Comparison of ENCODE assay signal across 1 cellular context in the genomic region with DNA sequence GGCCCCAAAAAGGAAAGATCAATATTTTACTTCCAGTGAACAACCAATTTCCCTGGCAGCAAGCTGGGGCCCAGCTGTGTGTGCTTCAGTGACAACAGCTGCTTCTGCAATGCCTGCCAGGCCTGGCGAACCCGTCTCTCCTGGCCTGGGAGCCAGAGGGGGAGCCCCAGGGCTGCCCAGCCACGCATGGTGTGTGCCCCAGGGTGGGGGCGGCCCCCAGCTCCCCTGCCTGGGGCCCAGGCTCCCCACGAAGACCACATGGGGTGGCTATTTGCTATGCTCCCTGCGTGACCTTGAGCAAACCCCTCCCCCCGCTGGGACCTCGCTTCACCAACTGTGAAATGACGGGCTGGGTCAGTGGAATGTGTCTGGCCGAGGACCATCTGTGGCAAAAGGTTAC.
TF ChIP-seq lines count a peak whose summit lies in the region.

No MANE protein-coding gene starts in this region.

TF ChIP-seq in HepG2, 621 proteins besides CTCF, POLR2A, EP300 and RAD21 (continued from another document and continues in another):
- TF ChIP-seq, protein P1, sequence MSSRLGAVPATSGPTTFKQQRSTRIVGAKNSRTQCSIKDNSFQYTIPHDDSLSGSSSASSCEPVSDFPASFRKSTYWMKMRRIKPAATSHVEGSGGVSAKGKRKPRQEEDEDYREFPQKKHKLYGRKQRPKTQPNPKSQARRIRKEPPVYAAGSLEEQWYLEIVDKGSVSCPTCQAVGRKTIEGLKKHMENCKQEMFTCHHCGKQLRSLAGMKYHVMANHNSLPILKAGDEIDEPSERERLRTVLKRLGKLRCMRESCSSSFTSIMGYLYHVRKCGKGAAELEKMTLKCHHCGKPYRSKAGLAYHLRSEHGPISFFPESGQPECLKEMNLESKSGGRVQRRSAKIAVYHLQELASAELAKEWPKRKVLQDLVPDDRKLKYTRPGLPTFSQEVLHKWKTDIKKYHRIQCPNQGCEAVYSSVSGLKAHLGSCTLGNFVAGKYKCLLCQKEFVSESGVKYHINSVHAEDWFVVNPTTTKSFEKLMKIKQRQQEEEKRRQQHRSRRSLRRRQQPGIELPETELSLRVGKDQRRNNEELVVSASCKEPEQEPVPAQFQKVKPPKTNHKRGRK (CRISPR knock-in tag; IDR thresholded peaks at IDR 0.05): no peak
- TF ChIP-seq, protein P2, sequence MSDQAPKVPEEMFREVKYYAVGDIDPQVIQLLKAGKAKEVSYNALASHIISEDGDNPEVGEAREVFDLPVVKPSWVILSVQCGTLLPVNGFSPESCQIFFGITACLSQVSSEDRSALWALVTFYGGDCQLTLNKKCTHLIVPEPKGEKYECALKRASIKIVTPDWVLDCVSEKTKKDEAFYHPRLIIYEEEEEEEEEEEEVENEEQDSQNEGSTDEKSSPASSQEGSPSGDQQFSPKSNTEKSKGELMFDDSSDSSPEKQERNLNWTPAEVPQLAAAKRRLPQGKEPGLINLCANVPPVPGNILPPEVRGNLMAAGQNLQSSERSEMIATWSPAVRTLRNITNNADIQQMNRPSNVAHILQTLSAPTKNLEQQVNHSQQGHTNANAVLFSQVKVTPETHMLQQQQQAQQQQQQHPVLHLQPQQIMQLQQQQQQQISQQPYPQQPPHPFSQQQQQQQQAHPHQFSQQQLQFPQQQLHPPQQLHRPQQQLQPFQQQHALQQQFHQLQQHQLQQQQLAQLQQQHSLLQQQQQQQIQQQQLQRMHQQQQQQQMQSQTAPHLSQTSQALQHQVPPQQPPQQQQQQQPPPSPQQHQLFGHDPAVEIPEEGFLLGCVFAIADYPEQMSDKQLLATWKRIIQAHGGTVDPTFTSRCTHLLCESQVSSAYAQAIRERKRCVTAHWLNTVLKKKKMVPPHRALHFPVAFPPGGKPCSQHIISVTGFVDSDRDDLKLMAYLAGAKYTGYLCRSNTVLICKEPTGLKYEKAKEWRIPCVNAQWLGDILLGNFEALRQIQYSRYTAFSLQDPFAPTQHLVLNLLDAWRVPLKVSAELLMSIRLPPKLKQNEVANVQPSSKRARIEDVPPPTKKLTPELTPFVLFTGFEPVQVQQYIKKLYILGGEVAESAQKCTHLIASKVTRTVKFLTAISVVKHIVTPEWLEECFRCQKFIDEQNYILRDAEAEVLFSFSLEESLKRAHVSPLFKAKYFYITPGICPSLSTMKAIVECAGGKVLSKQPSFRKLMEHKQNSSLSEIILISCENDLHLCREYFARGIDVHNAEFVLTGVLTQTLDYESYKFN (CRISPR knock-in tag; conservative IDR thresholded peaks at IDR 0.05): peak; percentile 30
- TF ChIP-seq CENPT (CRISPR knock-in tag; IDR thresholded peaks at IDR 0.05; ENCODE audit: low read depth): no peak
- TF ChIP-seq, protein P3, sequence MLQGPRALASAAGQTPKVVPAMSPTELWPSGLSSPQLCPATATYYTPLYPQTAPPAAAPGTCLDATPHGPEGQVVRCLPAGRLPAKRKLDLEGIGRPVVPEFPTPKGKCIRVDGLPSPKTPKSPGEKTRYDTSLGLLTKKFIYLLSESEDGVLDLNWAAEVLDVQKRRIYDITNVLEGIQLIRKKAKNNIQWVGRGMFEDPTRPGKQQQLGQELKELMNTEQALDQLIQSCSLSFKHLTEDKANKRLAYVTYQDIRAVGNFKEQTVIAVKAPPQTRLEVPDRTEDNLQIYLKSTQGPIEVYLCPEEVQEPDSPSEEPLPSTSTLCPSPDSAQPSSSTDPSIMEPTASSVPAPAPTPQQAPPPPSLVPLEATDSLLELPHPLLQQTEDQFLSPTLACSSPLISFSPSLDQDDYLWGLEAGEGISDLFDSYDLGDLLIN (CRISPR knock-in tag; IDR thresholded peaks at IDR 0.05; ENCODE audit: borderline replicate concordance): no peak
- TF ChIP-seq ZNF274 (CRISPR knock-in tag; IDR thresholded peaks at IDR 0.05): no peak
- TF ChIP-seq, protein P4, sequence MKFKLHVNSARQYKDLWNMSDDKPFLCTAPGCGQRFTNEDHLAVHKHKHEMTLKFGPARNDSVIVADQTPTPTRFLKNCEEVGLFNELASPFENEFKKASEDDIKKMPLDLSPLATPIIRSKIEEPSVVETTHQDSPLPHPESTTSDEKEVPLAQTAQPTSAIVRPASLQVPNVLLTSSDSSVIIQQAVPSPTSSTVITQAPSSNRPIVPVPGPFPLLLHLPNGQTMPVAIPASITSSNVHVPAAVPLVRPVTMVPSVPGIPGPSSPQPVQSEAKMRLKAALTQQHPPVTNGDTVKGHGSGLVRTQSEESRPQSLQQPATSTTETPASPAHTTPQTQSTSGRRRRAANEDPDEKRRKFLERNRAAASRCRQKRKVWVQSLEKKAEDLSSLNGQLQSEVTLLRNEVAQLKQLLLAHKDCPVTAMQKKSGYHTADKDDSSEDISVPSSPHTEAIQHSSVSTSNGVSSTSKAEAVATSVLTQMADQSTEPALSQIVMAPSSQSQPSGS (CRISPR knock-in tag; IDR thresholded peaks at IDR 0.05): no peak
- TF ChIP-seq YEATS4 (CRISPR knock-in tag; IDR thresholded peaks at IDR 0.05; ENCODE audit: borderline replicate concordance): no peak
- no peak for TF ChIP-seq ZSCAN12 (CRISPR knock-in tag; IDR thresholded peaks at IDR 0.05)
- TF ChIP-seq, protein P5, sequence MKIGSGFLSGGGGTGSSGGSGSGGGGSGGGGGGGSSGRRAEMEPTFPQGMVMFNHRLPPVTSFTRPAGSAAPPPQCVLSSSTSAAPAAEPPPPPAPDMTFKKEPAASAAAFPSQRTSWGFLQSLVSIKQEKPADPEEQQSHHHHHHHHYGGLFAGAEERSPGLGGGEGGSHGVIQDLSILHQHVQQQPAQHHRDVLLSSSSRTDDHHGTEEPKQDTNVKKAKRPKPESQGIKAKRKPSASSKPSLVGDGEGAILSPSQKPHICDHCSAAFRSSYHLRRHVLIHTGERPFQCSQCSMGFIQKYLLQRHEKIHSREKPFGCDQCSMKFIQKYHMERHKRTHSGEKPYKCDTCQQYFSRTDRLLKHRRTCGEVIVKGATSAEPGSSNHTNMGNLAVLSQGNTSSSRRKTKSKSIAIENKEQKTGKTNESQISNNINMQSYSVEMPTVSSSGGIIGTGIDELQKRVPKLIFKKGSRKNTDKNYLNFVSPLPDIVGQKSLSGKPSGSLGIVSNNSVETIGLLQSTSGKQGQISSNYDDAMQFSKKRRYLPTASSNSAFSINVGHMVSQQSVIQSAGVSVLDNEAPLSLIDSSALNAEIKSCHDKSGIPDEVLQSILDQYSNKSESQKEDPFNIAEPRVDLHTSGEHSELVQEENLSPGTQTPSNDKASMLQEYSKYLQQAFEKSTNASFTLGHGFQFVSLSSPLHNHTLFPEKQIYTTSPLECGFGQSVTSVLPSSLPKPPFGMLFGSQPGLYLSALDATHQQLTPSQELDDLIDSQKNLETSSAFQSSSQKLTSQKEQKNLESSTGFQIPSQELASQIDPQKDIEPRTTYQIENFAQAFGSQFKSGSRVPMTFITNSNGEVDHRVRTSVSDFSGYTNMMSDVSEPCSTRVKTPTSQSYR (CRISPR knock-in tag; IDR thresholded peaks at IDR 0.05; ENCODE audit: borderline replicate concordance): peak; percentile 91
- TF ChIP-seq BCL6 (CRISPR knock-in tag; IDR thresholded peaks at IDR 0.05): peak; percentile 72
- TF ChIP-seq KDM4B (CRISPR knock-in tag; IDR thresholded peaks at IDR 0.05): no peak
- no peak for TF ChIP-seq TEAD2 (CRISPR knock-in tag; IDR thresholded peaks at IDR 0.05)
- TF ChIP-seq ZNF841 (CRISPR knock-in tag; IDR thresholded peaks at IDR 0.05; ENCODE audit: borderline replicate concordance): no peak
- no peak for TF ChIP-seq HNF4G (IDR thresholded peaks at IDR 0.05; ENCODE audit: borderline replicate concordance, low read depth, low read length)
- TF ChIP-seq HNF4G (CRISPR knock-in tag; IDR thresholded peaks at IDR 0.05; ENCODE audit: borderline replicate concordance, low read depth): no peak
- TF ChIP-seq, protein P6, sequence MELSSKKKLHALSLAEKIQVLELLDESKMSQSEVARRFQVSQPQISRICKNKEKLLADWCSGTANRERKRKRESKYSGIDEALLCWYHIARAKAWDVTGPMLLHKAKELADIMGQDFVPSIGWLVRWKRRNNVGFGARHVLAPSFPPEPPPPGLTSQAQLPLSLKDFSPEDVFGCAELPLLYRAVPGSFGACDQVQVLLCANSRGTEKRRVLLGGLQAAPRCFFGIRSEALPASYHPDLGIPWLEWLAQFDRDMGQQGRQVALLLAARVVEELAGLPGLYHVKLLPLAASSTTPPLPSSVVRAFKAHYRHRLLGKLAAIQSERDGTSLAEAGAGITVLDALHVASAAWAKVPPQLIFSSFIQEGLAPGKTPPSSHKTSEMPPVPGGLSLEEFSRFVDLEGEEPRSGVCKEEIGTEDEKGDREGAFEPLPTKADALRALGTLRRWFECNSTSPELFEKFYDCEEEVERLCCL (CRISPR knock-in tag; IDR thresholded peaks at IDR 0.05; ENCODE audit: borderline replicate concordance): no peak
- TF ChIP-seq, protein P7, sequence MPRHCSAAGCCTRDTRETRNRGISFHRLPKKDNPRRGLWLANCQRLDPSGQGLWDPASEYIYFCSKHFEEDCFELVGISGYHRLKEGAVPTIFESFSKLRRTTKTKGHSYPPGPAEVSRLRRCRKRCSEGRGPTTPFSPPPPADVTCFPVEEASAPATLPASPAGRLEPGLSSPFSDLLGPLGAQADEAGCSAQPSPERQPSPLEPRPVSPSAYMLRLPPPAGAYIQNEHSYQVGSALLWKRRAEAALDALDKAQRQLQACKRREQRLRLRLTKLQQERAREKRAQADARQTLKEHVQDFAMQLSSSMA (CRISPR knock-in tag; IDR thresholded peaks at IDR 0.05): no peak
- no peak for TF ChIP-seq ARNTL (CRISPR knock-in tag; IDR thresholded peaks at IDR 0.05)
- no peak for TF ChIP-seq ZNF724P (CRISPR knock-in tag; IDR thresholded peaks at IDR 0.05; ENCODE audit: borderline replicate concordance)
- no peak for TF ChIP-seq ZNF766 (CRISPR knock-in tag; IDR thresholded peaks at IDR 0.05; ENCODE audit: borderline replicate concordance)
- no peak for TF ChIP-seq ZNF572 (CRISPR knock-in tag; IDR thresholded peaks at IDR 0.05)
- TF ChIP-seq IKZF1 (IDR thresholded peaks at IDR 0.05): no peak
- no peak for TF ChIP-seq SYNCRIP (IDR thresholded peaks at IDR 0.05; ENCODE audit: insufficient read depth, low read depth, low read length)
- TF ChIP-seq, protein P8, sequence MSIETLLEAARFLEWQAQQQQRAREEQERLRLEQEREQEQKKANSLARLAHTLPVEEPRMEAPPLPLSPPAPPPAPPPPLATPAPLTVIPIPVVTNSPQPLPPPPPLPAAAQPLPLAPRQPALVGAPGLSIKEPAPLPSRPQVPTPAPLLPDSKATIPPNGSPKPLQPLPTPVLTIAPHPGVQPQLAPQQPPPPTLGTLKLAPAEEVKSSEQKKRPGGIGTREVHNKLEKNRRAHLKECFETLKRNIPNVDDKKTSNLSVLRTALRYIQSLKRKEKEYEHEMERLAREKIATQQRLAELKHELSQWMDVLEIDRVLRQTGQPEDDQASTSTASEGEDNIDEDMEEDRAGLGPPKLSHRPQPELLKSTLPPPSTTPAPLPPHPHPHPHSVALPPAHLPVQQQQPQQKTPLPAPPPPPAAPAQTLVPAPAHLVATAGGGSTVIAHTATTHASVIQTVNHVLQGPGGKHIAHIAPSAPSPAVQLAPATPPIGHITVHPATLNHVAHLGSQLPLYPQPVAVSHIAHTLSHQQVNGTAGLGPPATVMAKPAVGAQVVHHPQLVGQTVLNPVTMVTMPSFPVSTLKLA (IDR thresholded peaks at IDR 0.05): no peak
- TF ChIP-seq MAFF (IDR thresholded peaks at IDR 0.05; ENCODE audit: low read depth, low read length): no peak
- no peak for TF ChIP-seq ZNF180 (CRISPR knock-in tag; IDR thresholded peaks at IDR 0.05; ENCODE audit: borderline replicate concordance, low read depth)
- TF ChIP-seq, protein P9, sequence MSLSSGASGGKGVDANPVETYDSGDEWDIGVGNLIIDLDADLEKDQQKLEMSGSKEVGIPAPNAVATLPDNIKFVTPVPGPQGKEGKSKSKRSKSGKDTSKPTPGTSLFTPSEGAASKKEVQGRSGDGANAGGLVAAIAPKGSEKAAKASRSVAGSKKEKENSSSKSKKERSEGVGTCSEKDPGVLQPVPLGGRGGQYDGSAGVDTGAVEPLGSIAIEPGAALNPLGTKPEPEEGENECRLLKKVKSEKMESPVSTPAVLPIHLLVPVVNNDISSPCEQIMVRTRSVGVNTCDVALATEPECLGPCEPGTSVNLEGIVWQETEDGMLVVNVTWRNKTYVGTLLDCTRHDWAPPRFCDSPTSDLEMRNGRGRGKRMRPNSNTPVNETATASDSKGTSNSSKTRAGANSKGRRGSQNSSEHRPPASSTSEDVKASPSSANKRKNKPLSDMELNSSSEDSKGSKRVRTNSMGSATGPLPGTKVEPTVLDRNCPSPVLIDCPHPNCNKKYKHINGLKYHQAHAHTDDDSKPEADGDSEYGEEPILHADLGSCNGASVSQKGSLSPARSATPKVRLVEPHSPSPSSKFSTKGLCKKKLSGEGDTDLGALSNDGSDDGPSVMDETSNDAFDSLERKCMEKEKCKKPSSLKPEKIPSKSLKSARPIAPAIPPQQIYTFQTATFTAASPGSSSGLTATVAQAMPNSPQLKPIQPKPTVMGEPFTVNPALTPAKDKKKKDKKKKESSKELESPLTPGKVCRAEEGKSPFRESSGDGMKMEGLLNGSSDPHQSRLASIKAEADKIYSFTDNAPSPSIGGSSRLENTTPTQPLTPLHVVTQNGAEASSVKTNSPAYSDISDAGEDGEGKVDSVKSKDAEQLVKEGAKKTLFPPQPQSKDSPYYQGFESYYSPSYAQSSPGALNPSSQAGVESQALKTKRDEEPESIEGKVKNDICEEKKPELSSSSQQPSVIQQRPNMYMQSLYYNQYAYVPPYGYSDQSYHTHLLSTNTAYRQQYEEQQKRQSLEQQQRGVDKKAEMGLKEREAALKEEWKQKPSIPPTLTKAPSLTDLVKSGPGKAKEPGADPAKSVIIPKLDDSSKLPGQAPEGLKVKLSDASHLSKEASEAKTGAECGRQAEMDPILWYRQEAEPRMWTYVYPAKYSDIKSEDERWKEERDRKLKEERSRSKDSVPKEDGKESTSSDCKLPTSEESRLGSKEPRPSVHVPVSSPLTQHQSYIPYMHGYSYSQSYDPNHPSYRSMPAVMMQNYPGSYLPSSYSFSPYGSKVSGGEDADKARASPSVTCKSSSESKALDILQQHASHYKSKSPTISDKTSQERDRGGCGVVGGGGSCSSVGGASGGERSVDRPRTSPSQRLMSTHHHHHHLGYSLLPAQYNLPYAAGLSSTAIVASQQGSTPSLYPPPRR (CRISPR knock-in tag; IDR thresholded peaks at IDR 0.05; ENCODE audit: borderline replicate concordance): no peak
- TF ChIP-seq KDM5B (CRISPR knock-in tag; IDR thresholded peaks at IDR 0.05; ENCODE audit: borderline replicate concordance): 0 out of 2 replicates have a peak, but pooled peaks have one; percentile 52
- no peak for TF ChIP-seq THYN1 (CRISPR knock-in tag; IDR thresholded peaks at IDR 0.05; ENCODE audit: borderline replicate concordance, low read depth)
- TF ChIP-seq MED8 (CRISPR knock-in tag; IDR thresholded peaks at IDR 0.05; ENCODE audit: insufficient replicate concordance): no peak
- TF ChIP-seq, protein P10, sequence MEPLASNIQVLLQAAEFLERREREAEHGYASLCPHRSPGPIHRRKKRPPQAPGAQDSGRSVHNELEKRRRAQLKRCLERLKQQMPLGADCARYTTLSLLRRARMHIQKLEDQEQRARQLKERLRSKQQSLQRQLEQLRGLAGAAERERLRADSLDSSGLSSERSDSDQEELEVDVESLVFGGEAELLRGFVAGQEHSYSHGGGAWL (CRISPR knock-in tag; IDR thresholded peaks at IDR 0.05): no peak
- TF ChIP-seq DNMT3B (CRISPR knock-in tag; conservative IDR thresholded peaks at IDR 0.05): no peak
- TF ChIP-seq ZNF350 (CRISPR knock-in tag; IDR thresholded peaks at IDR 0.05; ENCODE audit: borderline replicate concordance, low read depth): no peak
- TF ChIP-seq SOX6 (IDR thresholded peaks at IDR 0.05): no peak
- peak; percentile 35; the same call in 1 of the 2 replicates for TF ChIP-seq SOX6 (CRISPR knock-in tag; IDR thresholded peaks at IDR 0.05)
- no peak for TF ChIP-seq ZNF234 (CRISPR knock-in tag; conservative IDR thresholded peaks at IDR 0.05)
- TF ChIP-seq MTA1 (CRISPR knock-in tag; IDR thresholded peaks at IDR 0.05; ENCODE audit: borderline replicate concordance): peak; percentile 29; the same call in 1 of the 2 replicates
- no peak for TF ChIP-seq ZNF703 (CRISPR knock-in tag; IDR thresholded peaks at IDR 0.05; ENCODE audit: borderline replicate concordance)
- 0 out of 2 replicates have a peak, but pooled peaks have one; percentile 14 for TF ChIP-seq PPARG (CRISPR knock-in tag; conservative IDR thresholded peaks at IDR 0.05)
